In the genomic region with DNA sequence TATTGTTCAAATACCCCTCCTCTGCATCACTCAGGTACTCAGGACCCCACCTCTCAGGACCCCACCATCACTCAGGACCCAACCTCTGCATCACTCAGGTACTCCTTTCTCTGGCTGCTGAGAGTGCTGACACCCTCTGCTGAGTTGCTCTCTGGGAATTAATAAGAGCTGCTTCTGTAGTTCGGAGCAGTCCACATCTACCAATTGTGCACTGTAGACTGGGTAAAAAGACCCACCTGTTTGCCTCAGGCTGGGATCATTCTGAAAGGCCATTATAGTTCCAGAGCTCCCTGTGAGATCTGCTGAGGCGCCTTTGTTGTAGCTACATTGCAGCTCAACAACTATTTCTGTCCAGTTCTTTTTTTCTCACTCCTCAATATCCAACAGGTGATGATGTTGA, we compare ENCODE assay signal across 35 cellular contexts.
A peak's percentile ranks its signal among the peaks of the same experiment; 100 is the strongest.
DNase-seq lines count a peak whose midpoint lies in the region; ATAC-seq and TF ChIP-seq lines count a peak whose summit lies in the region.
"Had no signal": no experiment of that assay in that cellular context is flagged by ENCODE, and none has a peak within 500 bp of the region (broad histone marks: within the 10 kb centered on the region; RNA-seq: fewer than 3 reads in every experiment).

No MANE protein-coding gene starts in this region.

- no peak overlapping the region for H3K14ac ChIP-seq in IMR-90 (replicated peaks; ENCODE audit: low read depth, low read length)
- H3K14ac ChIP-seq in mesenchymal stem cell (ENCODE audit: low read length in 2 of 2), result no peak overlapping the region

- H2BK120ac ChIP-seq in IMR-90 (ENCODE audit: low read depth, low read length), result no peak overlapping the region
- H2BK120ac ChIP-seq in mesenchymal stem cell (ENCODE audit: low read depth, low read length), result no peak overlapping the region

- dilution Hi-C loops in IMR-90 (cut with HindIII; ENCODE audit: low sequenced_read_pairs, unreplicated experiment), result no loop called here

- H3K9ac ChIP-seq in IMR-90 (ENCODE audit: low read depth, low read length) (no peak overlapping the region), mesenchymal stem cell (ENCODE audit: low read length) (no peak overlapping the region), smooth muscle cell (ENCODE audit: low read depth) (no peak overlapping the region)
- H3K9ac ChIP-seq: BLaER1; BLaER1 treated with 17β-estradiol and CSF1 and Interleukin-3, amounts not matched to agents 10 nM and 100 nM had no signal

- no peak overlapping the region for H2AFZ ChIP-seq in IMR-90 (replicated peaks; ENCODE audit: low read length, poor library complexity)
- H2AFZ ChIP-seq in mesenchymal stem cell (ENCODE audit: low read depth, low read length), result no peak overlapping the region
- no peak overlapping the region for H2AFZ ChIP-seq in smooth muscle cell (ENCODE audit: low read depth)

- H3K4me1 Mint-ChIP-seq in activated CD4-positive, alpha-beta T cell treated with anti-CD3 and anti-CD28 coated beads, Interleukin-2, amount 10 ng/mL, durations not matched to agents 24 days and 14 days, result no peaks in the 10 kb centered on the region
- H3K4me1 Mint-ChIP-seq: B cell; CD14-positive monocyte; CD4-positive, alpha-beta memory T cell; CD4-positive, CD25-positive, alpha-beta regulatory T cell; CD8-positive, alpha-beta memory T cell had no signal

- H3K79me2 ChIP-seq in smooth muscle cell (ENCODE audit: low read depth), result no peaks in the 10 kb centered on the region

- H2AK5ac ChIP-seq in IMR-90 (ENCODE audit: low read depth, low read length), result no peak overlapping the region
- peak overlapping the region; percentile 38 for H2AK5ac ChIP-seq in mesenchymal stem cell (ENCODE audit: low read length, severe bottlenecking)

- no peak for TF ChIP-seq CTCF in IMR-90 (conservative IDR thresholded peaks at IDR 0.05; ENCODE audit: low read depth, low read length)
- TF ChIP-seq CTCF in smooth muscle cell (IDR thresholded peaks at IDR 0.05; ENCODE audit: borderline replicate concordance, insufficient read depth, poor library complexity, severe bottlenecking), result no peak

- H4K5ac ChIP-seq in IMR-90 (ENCODE audit: low read depth, low read length), result peak overlapping the region; percentile 8; the same call in 1 of the 2 replicates

- CTCF ChIA-PET in IMR-90 (lab: Yijun Ruan, JAX), result no interaction called here

- no peak for TF ChIP-seq POLR2A in IMR-90 (IDR thresholded peaks at IDR 0.05; ENCODE audit: low read depth, low read length)

- POLR2A ChIA-PET in IMR-90 (lab: Charles Lee; ENCODE audit: unreplicated experiment), result no interaction called here

- H2BK5ac ChIP-seq in IMR-90 (ENCODE audit: low read depth, low read length, poor library complexity, severe bottlenecking), result no peak overlapping the region
- H2BK5ac ChIP-seq in mesenchymal stem cell (ENCODE audit: low read depth, low read length, poor library complexity, severe bottlenecking), result no peak overlapping the region

- intact Hi-C loops in activated CD4-positive, alpha-beta T cell treated with anti-CD3 and anti-CD28 coated beads, Interleukin-2, amount 10 ng/mL, durations not matched to agents 24 days and 14 days (cut with micrococcal nuclease), result no loop called here
- intact Hi-C loops in IMR-90 (cut with micrococcal nuclease), result no loop called here

- WGBS in IMR-90 (ENCODE audit: extremely low coverage in 2 of 2, insufficient read length in 1 of 2), 2 experiments, result no CpG with 5 or more reads among the region's 2 CpGs
- WGBS in mesenchymal stem cell, result 79% methylated on average over 2 of the region's 2 CpGs
- 88% methylated on average over 2 of the region's 2 CpGs for WGBS in smooth muscle cell (ENCODE audit: low lambda C conversion rate)

- H3K36me3 Mint-ChIP-seq in activated CD4-positive, alpha-beta T cell treated with anti-CD3 and anti-CD28 coated beads, Interleukin-2, amount 10 ng/mL, durations not matched to agents 24 days and 14 days (ENCODE audit: low read depth), result no peaks in the 10 kb centered on the region
- H3K36me3 Mint-ChIP-seq: CD14-positive monocyte; CD4-positive, alpha-beta memory T cell; CD4-positive, CD25-positive, alpha-beta regulatory T cell; CD8-positive, alpha-beta memory T cell; CD8-positive, alpha-beta T cell had no signal

- H3K4ac ChIP-seq in IMR-90 (ENCODE audit: low read depth, low read length), result 0 out of 2 replicates have a peak overlapping the region, but pooled peaks have one; percentile 18
- no peak overlapping the region for H3K4ac ChIP-seq in mesenchymal stem cell (ENCODE audit: low read depth in 1 of 2, low read length in 2 of 2)

- no peak overlapping the region for H3K4me3 Mint-ChIP-seq in activated CD4-positive, alpha-beta T cell treated with anti-CD3 and anti-CD28 coated beads, Interleukin-2, amount 10 ng/mL, durations not matched to agents 24 days and 14 days
- H3K4me3 Mint-ChIP-seq: B cell; CD14-positive monocyte; CD4-positive, alpha-beta memory T cell; CD4-positive, alpha-beta T cell; CD4-positive, CD25-positive, alpha-beta regulatory T cell; CD8-positive, alpha-beta memory T cell; CD8-positive, alpha-beta T cell had no signal

- no peak overlapping the region for H4K8ac ChIP-seq in IMR-90 (ENCODE audit: low read depth in 2 of 2, low read length in 2 of 2)
- H4K8ac ChIP-seq in mesenchymal stem cell (ENCODE audit: low read length), result no peak overlapping the region

- H4K20me1 ChIP-seq in IMR-90 (ENCODE audit: insufficient read depth, low read length) (no peaks in the 10 kb centered on the region), smooth muscle cell (ENCODE audit: low read depth) (no peaks in the 10 kb centered on the region)
- H4K20me1 ChIP-seq: BLaER1; BLaER1 treated with 17β-estradiol and CSF1 and Interleukin-3, amounts not matched to agents 10 nM and 100 nM had no signal

- H3K36me3 ChIP-seq in IMR-90 (ENCODE audit: control insufficient read depth, insufficient read depth, low read length) (no peaks in the 10 kb centered on the region), mesenchymal stem cell (ENCODE audit: control insufficient read depth in 1 of 2, insufficient read depth in 2 of 2, low read depth in 1 of 2, low read length in 2 of 2) (no peaks in the 10 kb centered on the region), smooth muscle cell (ENCODE audit: low read depth) (no peaks in the 10 kb centered on the region)
- H3K36me3 ChIP-seq: BE2C; BLaER1; BLaER1 treated with 17β-estradiol and CSF1 and Interleukin-3, amounts not matched to agents 10 nM and 100 nM had no signal

- H3K9me1 ChIP-seq in IMR-90 (ENCODE audit: insufficient read depth, low read length), result no peaks in the 10 kb centered on the region

- no peaks in the 10 kb centered on the region for H3K79me1 ChIP-seq in IMR-90 (ENCODE audit: low read depth in 1 of 2, low read length in 2 of 2)
- no peaks in the 10 kb centered on the region for H3K79me1 ChIP-seq in mesenchymal stem cell (replicated peaks; ENCODE audit: low read length, poor library complexity, severe bottlenecking)

- no peaks in the 10 kb centered on the region for H3K27me3 Mint-ChIP-seq in activated CD4-positive, alpha-beta T cell treated with anti-CD3 and anti-CD28 coated beads, Interleukin-2, amount 10 ng/mL, durations not matched to agents 24 days and 14 days
- H3K27me3 Mint-ChIP-seq: B cell; CD4-positive, alpha-beta T cell; CD4-positive, CD25-positive, alpha-beta regulatory T cell; CD8-positive, alpha-beta memory T cell had no signal

- no peak overlapping the region for H3K27ac Mint-ChIP-seq in activated CD4-positive, alpha-beta T cell treated with anti-CD3 and anti-CD28 coated beads, Interleukin-2, amount 10 ng/mL, durations not matched to agents 24 days and 14 days
- H3K27ac Mint-ChIP-seq: B cell; CD14-positive monocyte; CD4-positive, alpha-beta memory T cell; CD4-positive, alpha-beta T cell; CD4-positive, CD25-positive, alpha-beta regulatory T cell; CD8-positive, alpha-beta memory T cell; CD8-positive, alpha-beta T cell had no signal

- H2BK20ac ChIP-seq in IMR-90 (ENCODE audit: low read depth, low read length), result peak overlapping the region; percentile 3; the same call in 1 of the 2 replicates

- H3K56ac ChIP-seq in IMR-90 (ENCODE audit: extremely low read depth, insufficient read depth, low read length), result no peak overlapping the region

- BruUV-seq in IMR-90 (replicated peaks; lab: Mats Ljungman, UMichigan), result no TSS peak

- no peak overlapping the region for H2BK12ac ChIP-seq in mesenchymal stem cell (ENCODE audit: low read length in 2 of 2)

- ATAC-seq in IMR-90 (ENCODE audit: low read depth) (no peak), HG03520 (IDR thresholded peaks at IDR 0.05; ENCODE audit: unreplicated experiment) (no peak), HG02973 (IDR thresholded peaks at IDR 0.05; ENCODE audit: unreplicated experiment) (no peak)
- ATAC-seq: CD8-positive, alpha-beta T cell had no signal

- H2BK15ac ChIP-seq in IMR-90 (ENCODE audit: low read depth, low read length) (no peak overlapping the region), mesenchymal stem cell (ENCODE audit: low read depth, poor library complexity, severe bottlenecking) (no peak overlapping the region)

- H3K23ac ChIP-seq in IMR-90 (ENCODE audit: low read depth, low read length) (no peak overlapping the region), mesenchymal stem cell (ENCODE audit: low read length in 2 of 2) (no peak overlapping the region)

- peak; percentile 30 for DNase-seq in activated CD4-positive, alpha-beta T cell treated with anti-CD3 and anti-CD28 coated beads, Interleukin-2, amount 10 ng/mL, durations not matched to agents 24 days and 14 days
- no peak for DNase-seq in activated CD4-positive, alpha-beta T cell treated with anti-CD3 and anti-CD28 coated beads for 1 hour
- DNase-seq in IMR-90, result no peak
- peak; percentile 56 for DNase-seq in islet precursor cell
- no peak for DNase-seq in mesenchymal stem cell
- DNase-seq in smooth muscle cell (lab: John Stamatoyannopoulos, UW; ENCODE audit: unreplicated experiment), result no peak
- DNase-seq: 8988T; ACHN; AML-193; BE2C; C1 segment of cervical spinal cord; Caco-2; Calu3; CD4-positive, alpha-beta memory T cell; CD4-positive, alpha-beta T cell; CD4-positive, CD25-positive, alpha-beta regulatory T cell; CD8-positive, alpha-beta memory T cell; CD8-positive, alpha-beta T cell; COR-L47; DMS 273 treated with DMSO at 0.1 percent for 48 hours; DMS153; DMS53; DMS79; DMS79 treated with DMSO at 0.1 percent for 48 hours; DND-41; EL had no signal

- no peaks in the 10 kb centered on the region for H3K9me3 Mint-ChIP-seq in activated CD4-positive, alpha-beta T cell treated with anti-CD3 and anti-CD28 coated beads, Interleukin-2, amount 10 ng/mL, durations not matched to agents 24 days and 14 days

- H3K27ac ChIP-seq in IMR-90 (ENCODE audit: insufficient read depth, low read length) (no peak overlapping the region), mesenchymal stem cell (ENCODE audit: low read length, poor library complexity, severe bottlenecking) (no peak overlapping the region), smooth muscle cell (ENCODE audit: low read depth) (no peak overlapping the region)
- H3K27ac ChIP-seq: 22Rv1; BLaER1; BLaER1 treated with 17β-estradiol and CSF1 and Interleukin-3, amounts not matched to agents 10 nM and 100 nM; C4-2B had no signal

- TF ChIP-seq RAD21 in IMR-90 (IDR thresholded peaks at IDR 0.05; ENCODE audit: low read length), result no peak

- no peaks in the 10 kb centered on the region for H3K27me3 ChIP-seq in IMR-90 (ENCODE audit: control insufficient read depth, insufficient read depth, low read length)
- H3K27me3 ChIP-seq in mesenchymal stem cell (ENCODE audit: control insufficient read depth in 1 of 2, insufficient read depth in 1 of 2, low read length in 2 of 2), result no peaks in the 10 kb centered on the region
- no peaks in the 10 kb centered on the region for H3K27me3 ChIP-seq in smooth muscle cell (ENCODE audit: low read depth)
- H3K27me3 ChIP-seq: BE2C; BLaER1; BLaER1 treated with 17β-estradiol and CSF1 and Interleukin-3, amounts not matched to agents 10 nM and 100 nM had no signal

- in situ Hi-C loops in IMR-90 (cut with MboI; ENCODE audit: low sequenced_read_pairs), result no loop called here

- H2AK9ac ChIP-seq in IMR-90 (replicated peaks; ENCODE audit: low read depth, low read length, poor library complexity), result no peak overlapping the region

- H3K18ac ChIP-seq in IMR-90 (ENCODE audit: low read depth, low read length) (no peak overlapping the region), mesenchymal stem cell (ENCODE audit: low read depth in 1 of 2, low read length in 2 of 2) (peak overlapping the region in 1 of 2 experiments; percentile 32)

- no peak overlapping the region for H3K4me3 ChIP-seq in IMR-90 (ENCODE audit: insufficient read depth, low read depth, low read length)
- H3K4me3 ChIP-seq in mesenchymal stem cell (ENCODE audit: insufficient read depth in 1 of 2, low read depth in 1 of 2, low read length in 2 of 2), result no peak overlapping the region
- H3K4me3 ChIP-seq in smooth muscle cell, result no peak overlapping the region
- H3K4me3 ChIP-seq: A549; BLaER1; BLaER1 treated with 17β-estradiol and CSF1 and Interleukin-3, amounts not matched to agents 10 nM and 100 nM had no signal

- H4K91ac ChIP-seq in IMR-90 (ENCODE audit: insufficient read depth, low read depth, low read length), result no peak overlapping the region
- H4K91ac ChIP-seq in mesenchymal stem cell (ENCODE audit: low read length), result no peak overlapping the region

- H3K4me1 ChIP-seq in IMR-90 (ENCODE audit: control insufficient read depth, insufficient read depth, low read length) (peaks cover 2% of the 10 kb centered on the region; the same call in 1 of the 2 replicates), mesenchymal stem cell (ENCODE audit: control insufficient read depth, insufficient read depth, low read depth, low read length) (peaks cover 1% of the 10 kb centered on the region), smooth muscle cell (ENCODE audit: low read depth) (no peaks in the 10 kb centered on the region)
- H3K4me1 ChIP-seq: BE2C, Caco-2 had no signal

- no peaks in the 10 kb centered on the region for H3F3A ChIP-seq in smooth muscle cell (ENCODE audit: low read depth)

- no peak overlapping the region for H3K4me2 ChIP-seq in IMR-90 (ENCODE audit: low read depth, low read length)
- no peak overlapping the region for H3K4me2 ChIP-seq in mesenchymal stem cell (ENCODE audit: low read length, poor library complexity, severe bottlenecking)
- H3K4me2 ChIP-seq in smooth muscle cell, result no peak overlapping the region
- H3K4me2 ChIP-seq: A549; BLaER1; BLaER1 treated with 17β-estradiol and CSF1 and Interleukin-3, amounts not matched to agents 10 nM and 100 nM had no signal

- no peaks in the 10 kb centered on the region for H3K9me3 ChIP-seq in IMR-90 (ENCODE audit: control insufficient read depth, insufficient read depth, low read length)
- no peaks in the 10 kb centered on the region for H3K9me3 ChIP-seq in mesenchymal stem cell (ENCODE audit: control insufficient read depth, low read length)
- H3K9me3 ChIP-seq in smooth muscle cell (replicated peaks; ENCODE audit: low read depth), result no peaks in the 10 kb centered on the region
- H3K9me3 ChIP-seq: A549; BE2C; BLaER1; BLaER1 treated with 17β-estradiol and CSF1 and Interleukin-3, amounts not matched to agents 10 nM and 100 nM; Caco-2 had no signal

Comparison
In these comparisons a context has a peak if more than half of its experiments do, and no peak if none do; other contexts are left out.
1. DNase-seq: peak in activated CD4-positive, alpha-beta T cell treated with anti-CD3 and anti-CD28 coated beads, Interleukin-2, amount 10 ng/mL, durations not matched to agents 24 days and 14 days (single experiment) and islet precursor cell (single experiment); none in activated CD4-positive, alpha-beta T cell treated with anti-CD3 and anti-CD28 coated beads for 1 hour (single experiment), IMR-90 (single experiment), mesenchymal stem cell (single experiment) and smooth muscle cell (single experiment).